1 cellular context compared by ENCODE assay signal in the genomic region with DNA sequence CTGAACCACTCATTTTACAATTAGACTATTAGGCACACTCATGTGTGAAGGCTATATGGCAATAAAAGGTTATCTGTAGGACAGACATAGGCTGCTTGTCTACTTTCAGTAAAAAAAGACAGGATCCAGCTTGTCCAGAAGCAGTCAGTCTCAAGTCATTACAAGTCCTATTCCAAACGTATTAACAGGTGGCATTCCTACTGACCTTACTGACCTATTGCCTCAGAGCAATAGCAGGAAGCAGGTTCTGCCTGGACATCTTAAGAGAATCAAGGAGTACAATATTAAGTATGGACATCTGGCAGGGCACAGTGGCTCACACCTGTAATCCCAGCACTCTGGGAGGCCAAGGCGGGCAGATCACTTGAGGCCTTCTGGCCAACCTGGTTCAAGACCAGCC.
TF ChIP-seq lines count a peak whose summit lies in the region.

No MANE protein-coding gene starts in this region.

TF ChIP-seq in endothelial cell of umbilical vein, 7 proteins besides CTCF, POLR2A, EP300 and RAD21 (continued from another document):
- TF ChIP-seq, protein P1, sequence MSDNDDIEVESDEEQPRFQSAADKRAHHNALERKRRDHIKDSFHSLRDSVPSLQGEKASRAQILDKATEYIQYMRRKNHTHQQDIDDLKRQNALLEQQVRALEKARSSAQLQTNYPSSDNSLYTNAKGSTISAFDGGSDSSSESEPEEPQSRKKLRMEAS (IDR thresholded peaks at IDR 0.05; ENCODE audit: insufficient read depth, insufficient read length) = no peak
- TF ChIP-seq MYC (IDR thresholded peaks at IDR 0.05; ENCODE audit: low read depth, low read length) (no peak), FOS (IDR thresholded peaks at IDR 0.05; ENCODE audit: borderline replicate concordance, insufficient read depth, low read length) (no peak), JUN (IDR thresholded peaks at IDR 0.05; ENCODE audit: borderline replicate concordance, insufficient read depth, insufficient read length, low read depth) (no peak)
